8 cellular contexts compared by ENCODE assay signal in genomic region chr12:54404061-54405004, GRCh38. TPM values are rescaled to one million over a fixed set of nuclear protein-coding genes. Genes with fewer than 3 reads are reported as not detected.
A peak's percentile ranks its signal among the peaks of the same experiment; 100 is the strongest.
DNase-seq lines count a peak whose midpoint lies in the region; ATAC-seq and TF ChIP-seq lines count a peak whose summit lies in the region.

No MANE protein-coding gene starts in this region.

- H3K4me1 Mint-ChIP-seq in naive B cell (peaks cover 8 to 29% (median 19%) of the 10 kb centered on the region in 3 donors), type B pancreatic cell (ENCODE audit: unreplicated experiment) (no peaks in the 10 kb centered on the region)

- TF ChIP-seq CTCF in dorsolateral prefrontal cortex (IDR thresholded peaks at IDR 0.05 in 54 of 56, conservative IDR thresholded peaks at IDR 0.05 in 2 of 56; ENCODE audit: low read depth in 1 of 56, partially characterized antibody in 56 of 56) (peak; percentile 58 to 92 (median 82)), type B pancreatic cell (conservative IDR thresholded peaks at IDR 0.05) (peak; percentile 93)

- H3K4me3 Mint-ChIP-seq in naive B cell (peak overlapping the region in 2 of 8 donors; percentile 44 to 65), type B pancreatic cell (no peak overlapping the region)

- no peaks in the 10 kb centered on the region for H3K9me3 Mint-ChIP-seq in naive B cell
- H3K9me3 Mint-ChIP-seq in type B pancreatic cell = no peaks in the 10 kb centered on the region

- H3K36me3 Mint-ChIP-seq in naive B cell (peaks cover 0 to 6% of the 10 kb centered on the region in 2 donors), type B pancreatic cell (peaks cover 6% of the 10 kb centered on the region)

- peak; percentile 35 to 61 for ATAC-seq in naive B cell (ENCODE audit: low read depth in 2 of 2)

- intact Hi-C loops in dorsolateral prefrontal cortex (cut with DNase I) = loop anchor here in 1 of 2 donors (5.0 kb wide), 1 partner anchor 33 kb away; no protein-coding TSS in a partner anchor

- no peaks in the 10 kb centered on the region for H3K27me3 ChIP-seq in dorsolateral prefrontal cortex

- H3K27me3 Mint-ChIP-seq in naive B cell = no peaks in the 10 kb centered on the region
- peaks cover 7% of the 10 kb centered on the region for H3K27me3 Mint-ChIP-seq in type B pancreatic cell

- DNase-seq in NCI-H2081 (lab: John Stamatoyannopoulos, UW) = peak; percentile 31 to 46
- DNase-seq in NCI-H2081 treated with DMSO at 0.1 percent for 48 hours (lab: John Stamatoyannopoulos, UW) = no peak
- peak; percentile 48 for DNase-seq in MV-4-11 (lab: John Stamatoyannopoulos, UW)
- peak; percentile 63 for DNase-seq in activated CD4-positive, CD25-positive, alpha-beta regulatory T cell treated with anti-CD3 and anti-CD28 coated beads, Interleukin-2, amount 50 U/mL, for 72 hours
- DNase-seq in dorsolateral prefrontal cortex = no peak
- no peak for DNase-seq in naive B cell
- DNase-seq in type B pancreatic cell (ENCODE audit: extremely low spot score, unreplicated experiment) = no peak
- DNase-seq in cerebellar nuclear complex (lab: John Stamatoyannopoulos, UW) = no peak

- no peak overlapping the region for H3K4me3 ChIP-seq in dorsolateral prefrontal cortex

- no peak overlapping the region for H3K27ac ChIP-seq in dorsolateral prefrontal cortex

- H3K27ac Mint-ChIP-seq in naive B cell = peak overlapping the region in 2 of 6 donors; percentile 24 to 71
- H3K27ac Mint-ChIP-seq in type B pancreatic cell = no peak overlapping the region

RNA-seq across cellular contexts. Expression of gene ITGA5, which starts 14.7 kb away (rescaled TPM):
- total RNA-seq in dorsolateral prefrontal cortex = 10 to 100 TPM in 71 of 120 experiments, 1 to 10 TPM in 49; 3.0 to 60.5 (median 11.1) TPM
- polyA plus RNA-seq in naive B cell (ENCODE audit: low read depth in 6 of 6) = 1 to 10 TPM in 5 of 6 donors, not detected in 1; 1.7 to 4.6 (median 2.3) TPM
- total RNA-seq in type B pancreatic cell (ENCODE audit: low replicate concordance) = 2.5 and 25.9 TPM in 2 replicates

RNA-seq across cellular contexts. Expression of gene ZNF385A, which starts 19.8 kb away (rescaled TPM):
- total RNA-seq in dorsolateral prefrontal cortex (100 to 1,000 TPM in 10 of 120 experiments, 10 to 100 TPM in 110; 41.0 to 204 (median 73.8) TPM), type B pancreatic cell (ENCODE audit: low replicate concordance) (29.5 and 47.3 TPM in 2 replicates)
- 10 to 100 TPM in 3 of 6 donors, 1 to 10 TPM in 3; 6.1 to 18.2 (median 10.5) TPM for polyA plus RNA-seq in naive B cell (ENCODE audit: low read depth in 6 of 6)

RNA-seq across cellular contexts. Expression of gene GPR84, which starts 40.0 kb away (rescaled TPM):
- total RNA-seq in dorsolateral prefrontal cortex = 1 to 10 TPM in 52 of 120 experiments, under 1 TPM in 51, not detected in 17; 0.22 to 7.8 (median 1.0) TPM
- polyA plus RNA-seq in naive B cell (ENCODE audit: low read depth in 6 of 6) = not detected
- total RNA-seq in type B pancreatic cell (ENCODE audit: low replicate concordance) = not detected in 2 replicates

Comparison
In these comparisons a context has a peak if more than half of its experiments do, and no peak if none do; other contexts are left out.
1. DNase-seq: peak in NCI-H2081 (2 of 2), MV-4-11 (single experiment) and activated CD4-positive, CD25-positive, alpha-beta regulatory T cell treated with anti-CD3 and anti-CD28 coated beads, Interleukin-2, amount 50 U/mL, for 72 hours (single experiment); none in NCI-H2081 treated with DMSO at 0.1 percent for 48 hours (single experiment), dorsolateral prefrontal cortex (0 of 10), naive B cell (single experiment), type B pancreatic cell (single experiment) and cerebellar nuclear complex (0 of 2).